Comparison of ENCODE assay signal across 35 cellular contexts in the genomic region with DNA sequence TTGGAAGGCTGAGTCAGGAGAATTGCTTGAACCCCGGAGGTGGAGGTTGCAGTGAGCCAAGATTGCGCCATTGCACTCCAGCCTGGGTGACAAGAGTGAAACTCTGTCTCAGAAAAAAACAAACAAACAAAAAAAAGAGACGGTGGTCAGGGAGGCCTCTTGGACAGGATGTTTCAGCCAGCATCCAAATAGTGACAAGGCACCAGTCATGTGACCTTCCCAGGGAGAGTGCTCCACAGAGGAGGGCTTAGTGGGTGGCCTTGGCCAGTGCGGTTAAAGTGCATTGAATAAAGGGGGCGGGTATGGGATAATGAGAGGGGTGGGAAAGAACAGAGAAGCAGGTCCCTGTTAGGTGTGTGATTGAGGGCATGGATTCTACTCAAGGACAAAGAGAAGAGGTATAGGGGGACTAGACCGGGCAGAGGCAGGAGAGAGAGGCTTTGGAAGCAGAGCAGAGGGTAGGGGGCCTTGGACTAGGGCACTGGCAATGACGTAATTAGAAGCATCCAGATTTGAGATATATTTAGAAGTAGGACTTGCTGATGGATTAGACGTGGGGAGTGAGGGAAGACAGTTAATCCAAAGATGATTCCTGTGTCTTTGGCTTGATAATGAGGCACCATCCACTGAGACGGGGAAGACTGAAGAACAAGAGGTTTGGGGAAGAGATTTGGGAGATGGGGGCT. TPM values are rescaled to one million over a fixed set of nuclear protein-coding genes. Genes with fewer than 3 reads are reported as not detected.
"Had no signal": no experiment of that assay in that cellular context is flagged by ENCODE, and none has a peak within 500 bp of the region (broad histone marks: within the 10 kb centered on the region; RNA-seq: fewer than 3 reads in every experiment).

No MANE protein-coding gene starts in this region.

- H3K27ac Mint-ChIP-seq: activated CD4-positive, alpha-beta memory T cell treated with anti-CD3 and anti-CD28 coated beads, Interleukin-2, amount 10 ng/mL, durations not matched to agents 7 days and 5 days; activated CD8-positive, alpha-beta memory T cell treated with anti-CD3 and anti-CD28 coated beads, Interleukin-2, amount 10 ng/mL, durations not matched to agents 7 days and 5 days; activated naive CD8-positive, alpha-beta T cell treated with anti-CD3 and anti-CD28 coated beads for 36 hours had no signal

- H3K27ac ChIP-seq: brain microvascular endothelial cell had no signal

- H3K36me3 Mint-ChIP-seq: activated CD8-positive, alpha-beta memory T cell treated with anti-CD3 and anti-CD28 coated beads, Interleukin-2, amount 10 ng/mL, durations not matched to agents 7 days and 5 days; activated naive CD8-positive, alpha-beta T cell treated with anti-CD3 and anti-CD28 coated beads for 36 hours had no signal

- H3K27me3 ChIP-seq: brain microvascular endothelial cell had no signal

- ATAC-seq: activated CD8-positive, alpha-beta memory T cell treated with anti-CD3 and anti-CD28 coated beads, Interleukin-2, amount 10 ng/mL, durations not matched to agents 7 days and 5 days; Panc1; Right ventricle myocardium inferior had no signal

- H3K4me1 Mint-ChIP-seq: activated CD4-positive, alpha-beta memory T cell treated with anti-CD3 and anti-CD28 coated beads, Interleukin-2, amount 10 ng/mL, durations not matched to agents 7 days and 5 days; activated CD8-positive, alpha-beta memory T cell treated with anti-CD3 and anti-CD28 coated beads, Interleukin-2, amount 10 ng/mL, durations not matched to agents 7 days and 5 days; activated naive CD8-positive, alpha-beta T cell treated with anti-CD3 and anti-CD28 coated beads for 36 hours; central memory CD8-positive, alpha-beta T cell had no signal

- FAIRE-seq: TTC549 had no signal

- H3K4me3 Mint-ChIP-seq: activated CD4-positive, alpha-beta memory T cell treated with anti-CD3 and anti-CD28 coated beads, Interleukin-2, amount 10 ng/mL, durations not matched to agents 7 days and 5 days; activated CD8-positive, alpha-beta memory T cell treated with anti-CD3 and anti-CD28 coated beads, Interleukin-2, amount 10 ng/mL, durations not matched to agents 7 days and 5 days; activated naive CD8-positive, alpha-beta T cell treated with anti-CD3 and anti-CD28 coated beads for 36 hours; central memory CD8-positive, alpha-beta T cell had no signal

- DNase-seq: activated CD4-positive, alpha-beta memory T cell treated with anti-CD3 and anti-CD28 coated beads, Interleukin-2, amount 10 ng/mL, durations not matched to agents 7 days and 5 days; activated CD4-positive, alpha-beta T cell treated with anti-CD3 and anti-CD28 coated beads for 1 hour; activated CD4-positive, alpha-beta T cell treated with anti-CD3 and anti-CD28 coated beads for 48 hours; activated CD4-positive, CD25-positive, alpha-beta regulatory T cell; activated CD8-positive, alpha-beta memory T cell treated with anti-CD3 and anti-CD28 coated beads for 24 hours; activated CD8-positive, alpha-beta memory T cell treated with anti-CD3 and anti-CD28 coated beads, Interleukin-2, amount 10 ng/mL, durations not matched to agents 7 days and 5 days; activated CD8-positive, alpha-beta memory T cell treated with anti-CD3 and anti-CD28 coated beads, Interleukin-2, amount 50 U/mL, for 48 hours; activated effector memory CD4-positive, alpha-beta T cell treated with Interleukin-2 at 50 U/mL for 16 hours; activated naive CD4-positive, alpha-beta T cell; activated naive CD4-positive, alpha-beta T cell treated with anti-CD3 and anti-CD28 coated beads, Interleukin-2, amount 50 U/mL, for 16 hours; activated naive CD8-positive, alpha-beta T cell treated with anti-CD3 and anti-CD28 coated beads for 36 hours; activated T-cell treated with anti-CD3 and anti-CD28 coated beads, Interleukin-2, amount 50 U/mL, for 48 hours; amniotic stem cell; aorta; brain microvascular endothelial cell; Karpas-422; NCI-H1105; NCI-H1417 treated with DMSO at 0.1 percent for 48 hours; NCI-H187 treated with DMSO at 0.1 percent for 48 hours; NCI-H2081; NCI-H2171 treated with DMSO at 0.1 percent for 48 hours; NCI-H2227 treated with DMSO at 0.1 percent for 48 hours; NCI-H446; NCI-H510A treated with DMSO at 0.1 percent for 48 hours; NCI-H526 treated with DMSO at 0.1 percent for 48 hours; NCI-H774; SW 1271; T-helper 1 cell; T-helper 2 cell had no signal

- H3K27me3 Mint-ChIP-seq: activated CD4-positive, alpha-beta memory T cell treated with anti-CD3 and anti-CD28 coated beads, Interleukin-2, amount 10 ng/mL, durations not matched to agents 7 days and 5 days had no signal

- H3K36me3 ChIP-seq: brain microvascular endothelial cell had no signal

RNA-seq across cellular contexts. Expression of a gene that starts 12.0 kb away (rescaled TPM):
- total RNA-seq: activated naive CD8-positive, alpha-beta T cell treated with anti-CD3 and anti-CD28 coated beads for 36 hours had no signal

RNA-seq across cellular contexts. Expression of a gene that starts 25.8 kb away (rescaled TPM):
- total RNA-seq: activated CD4-positive, alpha-beta memory T cell treated with anti-CD3 and anti-CD28 coated beads, Interleukin-2, amount 10 ng/mL, durations not matched to agents 7 days and 5 days; activated CD8-positive, alpha-beta memory T cell treated with anti-CD3 and anti-CD28 coated beads, Interleukin-2, amount 10 ng/mL, durations not matched to agents 7 days and 5 days; activated naive CD8-positive, alpha-beta T cell treated with anti-CD3 and anti-CD28 coated beads for 36 hours; aorta; MCF 10A; Right ventricle myocardium inferior; RPMI7951 had no signal
- polyA plus RNA-seq: aorta had no signal
